17 cellular contexts compared by ENCODE assay signal in the genomic region with DNA sequence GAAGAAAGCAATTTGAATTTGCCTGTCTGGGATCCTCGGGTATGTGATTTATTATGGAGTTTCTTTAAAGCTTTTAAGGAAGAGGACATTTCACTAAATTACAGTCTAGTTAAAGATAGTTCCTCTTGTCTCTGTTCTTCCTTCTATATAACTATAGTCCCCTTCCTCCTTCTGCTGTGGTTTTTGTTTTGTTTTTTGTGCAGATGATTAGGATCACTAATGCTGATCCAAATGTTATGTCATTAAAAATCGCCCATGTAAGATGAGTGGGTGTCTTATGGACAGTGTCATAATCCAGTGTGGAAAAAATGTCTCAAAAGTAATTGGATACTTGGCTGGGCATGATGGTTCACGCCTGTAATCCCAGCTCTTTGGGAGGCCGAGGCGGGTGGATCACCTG. TPM values are rescaled to one million over a fixed set of nuclear protein-coding genes. Genes with fewer than 3 reads are reported as not detected.
A peak's percentile ranks its signal among the peaks of the same experiment; 100 is the strongest.
DNase-seq lines count a peak whose midpoint lies in the region; ATAC-seq and TF ChIP-seq lines count a peak whose summit lies in the region.
"Had no signal": no experiment of that assay in that cellular context is flagged by ENCODE, and none has a peak within 500 bp of the region (broad histone marks: within the 10 kb centered on the region; RNA-seq: fewer than 3 reads in every experiment).

No MANE protein-coding gene starts in this region.

- H3K27ac Mint-ChIP-seq in activated naive CD8-positive, alpha-beta T cell treated with anti-CD3 and anti-CD28 coated beads, Interleukin-2, amount 50 U/mL, for 24 hours: peak overlapping the region; percentile 15
- H3K27ac Mint-ChIP-seq in activated naive CD8-positive, alpha-beta T cell treated with anti-CD3 and anti-CD28 coated beads for 36 hours: no peak overlapping the region

- peaks cover 14 to 22% of the 10 kb centered on the region in 2 donors for H3K4me1 ChIP-seq in thoracic aorta (ENCODE audit: control insufficient read depth in 1 of 2, low read depth in 2 of 2)
- H3K4me1 ChIP-seq: BLaER1, HAP-1 had no signal

- H3K27me3 ChIP-seq in thoracic aorta (replicated peaks; ENCODE audit: insufficient read depth): no peaks in the 10 kb centered on the region
- H3K27me3 ChIP-seq: BLaER1 had no signal

- no peaks in the 10 kb centered on the region for H3K9me3 ChIP-seq in thoracic aorta
- H3K9me3 ChIP-seq: BLaER1, HAP-1 had no signal

- TF ChIP-seq CTCF in fibroblast of mammary gland (conservative IDR thresholded peaks at IDR 0.05; ENCODE audit: control insufficient read depth, insufficient read depth, low read depth, low read length) (no peak), thoracic aorta (IDR thresholded peaks at IDR 0.05) (no peak)

- H3K27ac ChIP-seq in thoracic aorta: peak overlapping the region; percentile 3 to 7
- H3K27ac ChIP-seq: BLaER1 had no signal

- peaks cover 21% of the 10 kb centered on the region for H3K36me3 ChIP-seq in thoracic aorta

- H3K27me3 Mint-ChIP-seq in activated naive CD8-positive, alpha-beta T cell treated with anti-CD3 and anti-CD28 coated beads, Interleukin-2, amount 50 U/mL, for 24 hours: no peaks in the 10 kb centered on the region
- H3K27me3 Mint-ChIP-seq in activated naive CD8-positive, alpha-beta T cell treated with anti-CD3 and anti-CD28 coated beads for 36 hours: no peaks in the 10 kb centered on the region

- no peaks in the 10 kb centered on the region for H3K9me3 Mint-ChIP-seq in activated naive CD8-positive, alpha-beta T cell treated with anti-CD3 and anti-CD28 coated beads, Interleukin-2, amount 50 U/mL, for 24 hours
- no peaks in the 10 kb centered on the region for H3K9me3 Mint-ChIP-seq in activated naive CD8-positive, alpha-beta T cell treated with anti-CD3 and anti-CD28 coated beads for 36 hours

- DNase-seq in activated naive CD8-positive, alpha-beta T cell treated with anti-CD3 and anti-CD28 coated beads, Interleukin-2, amount 50 U/mL, for 24 hours: no peak
- DNase-seq in activated naive CD8-positive, alpha-beta T cell treated with anti-CD3 and anti-CD28 coated beads for 36 hours: no peak
- peak; percentile 42 for DNase-seq in NOMO-1 treated with dmso at 0.1 percent for 144 hours (lab: John Stamatoyannopoulos, UW; ENCODE audit: unreplicated experiment)
- peak; percentile 2 for DNase-seq in fibroblast of mammary gland (ENCODE audit: low read depth)
- no peak for DNase-seq in thoracic aorta (ENCODE audit: low spot score)
- DNase-seq: DND-41, NCI-H1436, NCI-H1930, NCI-H526, SHP77 treated with DMSO at 0.1 percent for 48 hours, T-helper 1 cell had no signal

- H3K4me3 Mint-ChIP-seq in activated naive CD8-positive, alpha-beta T cell treated with anti-CD3 and anti-CD28 coated beads, Interleukin-2, amount 50 U/mL, for 24 hours: no peak overlapping the region
- H3K4me3 Mint-ChIP-seq in activated naive CD8-positive, alpha-beta T cell treated with anti-CD3 and anti-CD28 coated beads for 36 hours: no peak overlapping the region

- no peaks in the 10 kb centered on the region for H3K4me1 Mint-ChIP-seq in activated naive CD8-positive, alpha-beta T cell treated with anti-CD3 and anti-CD28 coated beads, Interleukin-2, amount 50 U/mL, for 24 hours
- H3K4me1 Mint-ChIP-seq in activated naive CD8-positive, alpha-beta T cell treated with anti-CD3 and anti-CD28 coated beads for 36 hours: no peaks in the 10 kb centered on the region

- peaks cover 43% of the 10 kb centered on the region for H3K36me3 Mint-ChIP-seq in activated naive CD8-positive, alpha-beta T cell treated with anti-CD3 and anti-CD28 coated beads, Interleukin-2, amount 50 U/mL, for 24 hours (ENCODE audit: low read depth)
- H3K36me3 Mint-ChIP-seq in activated naive CD8-positive, alpha-beta T cell treated with anti-CD3 and anti-CD28 coated beads for 36 hours: peaks cover 12% of the 10 kb centered on the region

- no peak overlapping the region for H3K4me3 ChIP-seq in fibroblast of mammary gland (ENCODE audit: control insufficient read depth, low read depth, low read length)
- H3K4me3 ChIP-seq in thoracic aorta: no peak overlapping the region
- H3K4me3 ChIP-seq: BLaER1, HAP-1 had no signal

- no peak for ATAC-seq in activated naive CD8-positive, alpha-beta T cell treated with anti-CD3 and anti-CD28 coated beads, Interleukin-2, amount 50 U/mL, for 24 hours
- no peak for ATAC-seq in thoracic aorta (ENCODE audit: insufficient number of reproducible peaks, low FRiP score, low read depth)
- ATAC-seq in HG03354 (IDR thresholded peaks at IDR 0.05; ENCODE audit: poor library complexity, severe bottlenecking, unreplicated experiment): no peak
- no peak for ATAC-seq in GM19023 (IDR thresholded peaks at IDR 0.05; ENCODE audit: unreplicated experiment)
- ATAC-seq in GM18498 (IDR thresholded peaks at IDR 0.05; ENCODE audit: unreplicated experiment): no peak
- ATAC-seq: SK-N-SH treated with all-trans-retinoic acid at 6 μM for 48 hours had no signal

RNA-seq across cellular contexts. Expression of a gene that starts 24.7 kb away (rescaled TPM):
- 10 to 100 TPM; 12.5 to 14.6 TPM for total RNA-seq in activated naive CD8-positive, alpha-beta T cell treated with anti-CD3 and anti-CD28 coated beads for 36 hours
- 10 to 100 TPM; 14.5 to 21.9 TPM for total RNA-seq in thoracic aorta

Comparison
In these comparisons a context has a peak if more than half of its experiments do, and no peak if none do; other contexts are left out.
1. DNase-seq: peak in NOMO-1 treated with dmso at 0.1 percent for 144 hours (single experiment) and fibroblast of mammary gland (single experiment); none in activated naive CD8-positive, alpha-beta T cell treated with anti-CD3 and anti-CD28 coated beads, Interleukin-2, amount 50 U/mL, for 24 hours (single experiment), activated naive CD8-positive, alpha-beta T cell treated with anti-CD3 and anti-CD28 coated beads for 36 hours (single experiment) and thoracic aorta (single experiment).